ENCODE assay signal across 10 cellular contexts in genomic region chr4:185885075-185885474, GRCh38.
A peak's percentile ranks its signal among the peaks of the same experiment; 100 is the strongest.
DNase-seq lines count a peak whose midpoint lies in the region; ATAC-seq and TF ChIP-seq lines count a peak whose summit lies in the region.
"Had no signal": no experiment of that assay in that cellular context is flagged by ENCODE, and none has a peak within 500 bp of the region (broad histone marks: within the 10 kb centered on the region; RNA-seq: fewer than 3 reads in every experiment).

No MANE protein-coding gene starts in this region.

- H3K4me3 ChIP-seq in mesenchymal stem cell (ENCODE audit: insufficient read depth in 1 of 2, low read depth in 1 of 2, low read length in 2 of 2): no peak overlapping the region

- no peaks in the 10 kb centered on the region for H3K4me1 ChIP-seq in mesenchymal stem cell (ENCODE audit: control insufficient read depth, insufficient read depth, low read depth, low read length)

- H3K4ac ChIP-seq in mesenchymal stem cell (ENCODE audit: low read depth in 1 of 2, low read length in 2 of 2): no peak overlapping the region

- H3K18ac ChIP-seq in mesenchymal stem cell (ENCODE audit: low read depth in 1 of 2, low read length in 2 of 2): no peak overlapping the region

- DNase-seq in NCI-H2171 (lab: John Stamatoyannopoulos, UW): peak; percentile 11
- DNase-seq in mesenchymal stem cell: no peak
- no peak for DNase-seq in stimulated activated naive CD8-positive, alpha-beta T cell treated with anti-CD3 and anti-CD28 coated beads, Interleukin-15, Interleukin-2, amounts not matched to agents 100 U/mL and 50 U/mL, for 24 hours
- no peak for DNase-seq in SKM-1 treated with dmso at 0.1 percent for 144 hours (lab: John Stamatoyannopoulos, UW; ENCODE audit: unreplicated experiment)
- DNase-seq: CD8-positive, alpha-beta memory T cell; DMS 273 treated with DMSO at 0.1 percent for 48 hours; H7 had no signal

- no peaks in the 10 kb centered on the region for H3K36me3 ChIP-seq in mesenchymal stem cell (ENCODE audit: control insufficient read depth in 1 of 2, insufficient read depth in 2 of 2, low read depth in 1 of 2, low read length in 2 of 2)

- H3K9me3 ChIP-seq in mesenchymal stem cell (ENCODE audit: control insufficient read depth, low read length): no peaks in the 10 kb centered on the region

- H4K91ac ChIP-seq in mesenchymal stem cell (ENCODE audit: low read length): no peak overlapping the region

- no peak overlapping the region for H2BK15ac ChIP-seq in mesenchymal stem cell (ENCODE audit: low read depth, poor library complexity, severe bottlenecking)

- H3K27ac ChIP-seq in C4-2B (peak overlapping the region; percentile 23; the same call in 1 of the 2 replicates), VCaP (peak overlapping the region; percentile 21; the same call in 1 of the 2 replicates), mesenchymal stem cell (ENCODE audit: low read length, poor library complexity, severe bottlenecking) (no peak overlapping the region)

- H3K27me3 ChIP-seq in mesenchymal stem cell (ENCODE audit: control insufficient read depth in 1 of 2, insufficient read depth in 1 of 2, low read length in 2 of 2): no peaks in the 10 kb centered on the region

- 64% methylated on average over 6 of the region's 6 CpGs for WGBS in mesenchymal stem cell

- H2AFZ ChIP-seq in mesenchymal stem cell (ENCODE audit: low read depth, low read length): peak overlapping the region; percentile 27

- no peak overlapping the region for H2AK5ac ChIP-seq in mesenchymal stem cell (ENCODE audit: low read length, severe bottlenecking)

- no peak overlapping the region for H2BK5ac ChIP-seq in mesenchymal stem cell (ENCODE audit: low read depth, low read length, poor library complexity, severe bottlenecking)

- H3K9ac ChIP-seq in mesenchymal stem cell (ENCODE audit: low read length): no peak overlapping the region

- H3K79me1 ChIP-seq in mesenchymal stem cell (replicated peaks; ENCODE audit: low read length, poor library complexity, severe bottlenecking): no peaks in the 10 kb centered on the region

- no peak overlapping the region for H3K4me2 ChIP-seq in mesenchymal stem cell (ENCODE audit: low read length, poor library complexity, severe bottlenecking)

- H4K8ac ChIP-seq in mesenchymal stem cell (ENCODE audit: low read length): no peak overlapping the region

- no peak overlapping the region for H2BK12ac ChIP-seq in mesenchymal stem cell (ENCODE audit: low read length in 2 of 2)

- H3K23ac ChIP-seq in mesenchymal stem cell (ENCODE audit: low read length in 2 of 2): no peak overlapping the region

- no peak for TF ChIP-seq CTCF in C4-2B (conservative IDR thresholded peaks at IDR 0.05)
- no peak for TF ChIP-seq CTCF in VCaP (conservative IDR thresholded peaks at IDR 0.05)

- no peak for ATAC-seq in GM19035 (IDR thresholded peaks at IDR 0.05; ENCODE audit: unreplicated experiment)
- no peak for ATAC-seq in stimulated activated naive CD8-positive, alpha-beta T cell treated with anti-CD3 and anti-CD28 coated beads, Interleukin-15, Interleukin-2, amounts not matched to agents 100 U/mL and 50 U/mL, for 24 hours

- H3K14ac ChIP-seq in mesenchymal stem cell (ENCODE audit: low read length in 2 of 2): no peak overlapping the region

- no peak overlapping the region for H2BK120ac ChIP-seq in mesenchymal stem cell (ENCODE audit: low read depth, low read length)
